Comparison of ENCODE assay signal across 8 cellular contexts in genomic region chr5:141636413-141637265, GRCh38.
DNase-seq lines count a peak whose midpoint lies in the region; ATAC-seq lines count a peak whose summit lies in the region.

TSS of gene HDAC3 (minus strand) at chr5:141636849. CDS start at chr5:141636790, 59 bp downstream.
TSS of gene RELL2 (plus strand) at chr5:141636997. CDS start at chr5:141638226, 1,229 bp downstream.

- peaks cover 43% of the 10 kb centered on the region for H3K4me1 Mint-ChIP-seq in central memory CD8-positive, alpha-beta T cell

- no peaks in the 10 kb centered on the region for H3K27me3 Mint-ChIP-seq in central memory CD8-positive, alpha-beta T cell

- peak within 1 kb of the TSS; percentile 88 for H3K27ac Mint-ChIP-seq in central memory CD8-positive, alpha-beta T cell (ENCODE audit: low read depth)

- H3K36me3 Mint-ChIP-seq in central memory CD8-positive, alpha-beta T cell (ENCODE audit: insufficient read depth), result peaks cover 12% of the 10 kb centered on the region

- no peaks in the 10 kb centered on the region for H3K9me3 Mint-ChIP-seq in central memory CD8-positive, alpha-beta T cell

- ATAC-seq in GM18873 (IDR thresholded peaks at IDR 0.05; ENCODE audit: low FRiP score, unreplicated experiment), result peak; percentile 66
- ATAC-seq in HG03135 (IDR thresholded peaks at IDR 0.05; ENCODE audit: unreplicated experiment), result peak; percentile 80
- ATAC-seq in activated CD4-positive, CD25-positive, alpha-beta regulatory T cell treated with anti-CD3 and anti-CD28 coated beads, Interleukin-2, amount 50 U/mL, for 24 hours, result peak; percentile 83 to 84
- peak; percentile 82 for ATAC-seq in central memory CD8-positive, alpha-beta T cell (replicated peaks; ENCODE audit: extremely low read depth, poor library complexity, severe bottlenecking)

- H3K4me3 Mint-ChIP-seq in central memory CD8-positive, alpha-beta T cell, result peak within 1 kb of the TSS; percentile 84

- DNase-seq in AG08395 (ENCODE audit: low spot score) (peak; percentile 98), NCI-H345 (lab: John Stamatoyannopoulos, UW) (peak; percentile 94), kidney glomerular epithelial cell (lab: John Stamatoyannopoulos, UW) (peak; percentile 84)
- DNase-seq in central memory CD8-positive, alpha-beta T cell (ENCODE audit: low spot score in 2 of 2), result peak; percentile 90 to 97
- DNase-seq in stimulated activated CD4-positive, alpha-beta T cell treated with anti-CD3 and anti-CD28 coated beads, Interleukin-15, amount 100 ng/mL, for 24 hours, result peak; percentile 95

Comparison
In these comparisons a context has a peak if more than half of its experiments do, and no peak if none do; other contexts are left out.
1. Peak in every context shown above with its lines: DNase-seq and ATAC-seq.